ENCODE assay signal across 8 cellular contexts in the genomic region with DNA sequence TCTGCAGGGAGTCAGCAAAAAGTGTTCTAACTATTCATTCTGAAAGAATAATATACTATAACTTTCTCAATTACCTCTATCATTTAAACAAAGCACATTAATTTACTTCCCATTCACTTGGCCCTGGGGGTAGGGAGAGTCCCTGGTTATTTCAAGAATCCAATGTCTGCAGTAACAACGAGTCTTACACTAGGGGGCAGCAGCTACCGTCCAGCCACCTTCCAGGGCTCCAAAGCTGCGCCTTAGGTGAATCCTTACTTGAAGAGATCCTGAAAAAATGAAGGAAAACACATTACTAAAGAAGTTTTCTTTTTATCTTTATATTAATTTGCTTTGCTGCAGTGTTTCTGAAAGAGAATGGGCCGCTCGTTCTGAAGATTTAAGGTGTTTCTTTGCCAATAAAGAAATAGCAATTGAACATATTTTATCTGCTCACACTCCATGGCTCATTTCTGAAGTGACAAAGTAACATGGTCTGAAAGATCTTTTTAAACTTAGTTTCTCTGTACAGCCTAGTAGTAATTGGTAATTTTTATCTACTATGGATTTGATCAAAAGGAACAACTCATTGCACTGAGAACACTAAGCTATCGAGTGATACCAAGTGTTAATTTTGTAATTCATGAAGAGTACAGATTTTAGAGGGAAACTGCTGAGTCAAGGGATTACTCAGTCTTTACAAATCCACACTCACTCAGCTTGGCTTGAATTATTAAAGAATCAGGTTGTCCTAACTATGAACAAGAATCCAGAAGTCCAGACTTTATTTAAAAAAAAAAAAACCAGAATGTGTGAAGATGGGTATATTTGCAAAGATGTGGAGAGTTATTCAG. TPM values are rescaled to one million over a fixed set of nuclear protein-coding genes. Genes with fewer than 3 reads are reported as not detected.
DNase-seq lines count a peak whose midpoint lies in the region; ATAC-seq, FAIRE-seq and TF ChIP-seq lines count a peak whose summit lies in the region.

No MANE protein-coding gene starts in this region.

- H3K27ac Mint-ChIP-seq in CD8-positive, alpha-beta T cell: no peak overlapping the region
- H3K27ac Mint-ChIP-seq in activated T-helper 17 cell treated with anti-CD3 and anti-CD28 coated beads, Interleukin-2, amount 50 U/mL, for 72 hours: no peak overlapping the region

- H3K4me3 ChIP-seq in CD8-positive, alpha-beta T cell (ENCODE audit: low read depth, low read length): no peak overlapping the region
- H3K4me3 ChIP-seq in RWPE2 (ENCODE audit: severe bottlenecking) (no peak overlapping the region), foreskin fibroblast (ENCODE audit: low read depth in 1 of 2, low read length in 2 of 2) (no peak overlapping the region), osteoblast (ENCODE audit: insufficient read depth, low read length) (peak overlapping the region; percentile 32)

- H3K27me3 Mint-ChIP-seq in CD8-positive, alpha-beta T cell (ENCODE audit: low read depth): peaks cover 7% of the 10 kb centered on the region
- H3K27me3 Mint-ChIP-seq in activated T-helper 17 cell treated with anti-CD3 and anti-CD28 coated beads, Interleukin-2, amount 50 U/mL, for 72 hours: peaks cover 24% of the 10 kb centered on the region

- no peaks in the 10 kb centered on the region for H3K9me3 Mint-ChIP-seq in CD8-positive, alpha-beta T cell
- no peaks in the 10 kb centered on the region for H3K9me3 Mint-ChIP-seq in activated T-helper 17 cell treated with anti-CD3 and anti-CD28 coated beads, Interleukin-2, amount 50 U/mL, for 72 hours

- no peak overlapping the region for H3K27ac ChIP-seq in CD8-positive, alpha-beta T cell (ENCODE audit: low read depth, low read length)
- H3K27ac ChIP-seq in RWPE2 (ENCODE audit: poor library complexity, severe bottlenecking): no peak overlapping the region
- peak overlapping the region; percentile 19 for H3K27ac ChIP-seq in osteoblast (ENCODE audit: low read depth, low read length)

- H3K4me2 ChIP-seq in osteoblast (ENCODE audit: insufficient read depth, low read length): peak overlapping the region; percentile 75

- H3K4me1 Mint-ChIP-seq in CD8-positive, alpha-beta T cell (ENCODE audit: low read depth): no peaks in the 10 kb centered on the region
- no peaks in the 10 kb centered on the region for H3K4me1 Mint-ChIP-seq in activated T-helper 17 cell treated with anti-CD3 and anti-CD28 coated beads, Interleukin-2, amount 50 U/mL, for 72 hours

- DNase-seq in CD8-positive, alpha-beta T cell: peak; percentile 16 to 73 (median 46)
- DNase-seq in Kasumi-1 (lab: John Stamatoyannopoulos, UW): peak; percentile 67 to 76
- DNase-seq in RWPE2 (ENCODE audit: low spot score): no peak
- DNase-seq in foreskin fibroblast: peak; percentile 59 to 85
- DNase-seq in osteoblast (ENCODE audit: insufficient read length, low spot score, missing footprints): no peak
- peak; percentile 77 for DNase-seq in urothelium cell line (ENCODE audit: low spot score)

- peak; percentile 81 for ATAC-seq in CD8-positive, alpha-beta T cell
- ATAC-seq in GM21360 (IDR thresholded peaks at IDR 0.05; ENCODE audit: unreplicated experiment): peak; percentile 79
- peak; percentile 77 for ATAC-seq in RWPE2 (ENCODE audit: low read depth)
- ATAC-seq in activated T-helper 17 cell treated with anti-CD3 and anti-CD28 coated beads, Interleukin-2, amount 50 U/mL, for 72 hours (replicated peaks): peak; percentile 86

- CTCF ChIA-PET in CD8-positive, alpha-beta T cell (lab: Charles Lee): interaction anchor here (0.6 to 2.3 kb wide), 16 partner anchors 9 to 604 kb away, joined by 3 to 11 read pairs (median 3); a partner anchor contains a TSS

- no peaks in the 10 kb centered on the region for H3K4me1 ChIP-seq in CD8-positive, alpha-beta T cell (ENCODE audit: insufficient read depth, low read length)
- H3K4me1 ChIP-seq in RWPE2 (ENCODE audit: insufficient read depth, poor library complexity, severe bottlenecking): peaks cover 4% of the 10 kb centered on the region
- peaks cover 5% of the 10 kb centered on the region for H3K4me1 ChIP-seq in osteoblast (ENCODE audit: insufficient read depth, low read length)

- no peak overlapping the region for H3K4me3 Mint-ChIP-seq in CD8-positive, alpha-beta T cell
- no peak overlapping the region for H3K4me3 Mint-ChIP-seq in activated T-helper 17 cell treated with anti-CD3 and anti-CD28 coated beads, Interleukin-2, amount 50 U/mL, for 72 hours

- H3K79me2 ChIP-seq in osteoblast (ENCODE audit: insufficient read depth, low read length): no peaks in the 10 kb centered on the region

- peak; percentile 90 for TF ChIP-seq CTCF in CD8-positive, alpha-beta T cell (IDR thresholded peaks at IDR 0.05)
- TF ChIP-seq CTCF in RWPE2 (IDR thresholded peaks at IDR 0.05; ENCODE audit: poor library complexity, severe bottlenecking) (peak; percentile 87), foreskin fibroblast (IDR thresholded peaks at IDR 0.05; ENCODE audit: low read depth, low read length) (peak; percentile 94), osteoblast (IDR thresholded peaks at IDR 0.05; ENCODE audit: extremely low read depth, low read depth, low read length) (peak; percentile 99)

- POLR2A ChIA-PET in CD8-positive, alpha-beta T cell (lab: Charles Lee): no interaction called here

- no peaks in the 10 kb centered on the region for H3K9me3 ChIP-seq in CD8-positive, alpha-beta T cell (ENCODE audit: low read length)
- H3K9me3 ChIP-seq in RWPE2 (ENCODE audit: severe bottlenecking) (no peaks in the 10 kb centered on the region), osteoblast (ENCODE audit: low read depth, low read length) (no peaks in the 10 kb centered on the region)

- no peaks in the 10 kb centered on the region for H3K36me3 Mint-ChIP-seq in CD8-positive, alpha-beta T cell
- H3K36me3 Mint-ChIP-seq in activated T-helper 17 cell treated with anti-CD3 and anti-CD28 coated beads, Interleukin-2, amount 50 U/mL, for 72 hours (ENCODE audit: low read depth): no peaks in the 10 kb centered on the region

- H3K36me3 ChIP-seq in CD8-positive, alpha-beta T cell (ENCODE audit: insufficient read depth, low read length): no peaks in the 10 kb centered on the region
- no peaks in the 10 kb centered on the region for H3K36me3 ChIP-seq in RWPE2 (ENCODE audit: low read depth)
- no peaks in the 10 kb centered on the region for H3K36me3 ChIP-seq in osteoblast (ENCODE audit: insufficient read depth, low read length)

- H4K20me1 ChIP-seq in osteoblast (ENCODE audit: insufficient read depth, low read length): no peaks in the 10 kb centered on the region

- peak overlapping the region; percentile 61 for H2AFZ ChIP-seq in osteoblast (ENCODE audit: low read length)

- no peak for FAIRE-seq in urothelium cell line (lab: Jason Lieb, UNC)

- no peaks in the 10 kb centered on the region for H3K27me3 ChIP-seq in CD8-positive, alpha-beta T cell (ENCODE audit: insufficient read depth, low read length)
- H3K27me3 ChIP-seq in RWPE2 (ENCODE audit: insufficient read depth, poor library complexity, severe bottlenecking) (no peaks in the 10 kb centered on the region), osteoblast (ENCODE audit: insufficient read depth, low read length) (no peaks in the 10 kb centered on the region)

- intact Hi-C loops in CD8-positive, alpha-beta T cell (cut with DNase I, micrococcal nuclease): loop anchor here (1.0 to 10.0 kb wide), 8 partner anchors 320 to 1608 kb away; no protein-coding TSS in a partner anchor

RNA-seq across cellular contexts. Expression of a gene that starts 27.6 kb away (rescaled TPM):
- not detected for total RNA-seq in CD8-positive, alpha-beta T cell
- not detected for total RNA-seq in activated T-helper 17 cell treated with anti-CD3 and anti-CD28 coated beads, Interleukin-2, amount 50 U/mL, for 72 hours
- 4.3 and 4.7 TPM in 2 replicates for total RNA-seq in osteoblast

Comparison
In these comparisons a context has a peak if more than half of its experiments do, and no peak if none do; other contexts are left out.
1. DNase-seq: peak in CD8-positive, alpha-beta T cell (7 of 7), Kasumi-1 (2 of 2), foreskin fibroblast (2 of 2) and urothelium cell line (single experiment); none in RWPE2 (single experiment) and osteoblast (single experiment).
2. Peak in every context shown above with its lines, with median percentiles within 50 percentile points of each other: ATAC-seq and CTCF ChIP-seq.